ENCODE assay signal across 9 cellular contexts in the genomic region with DNA sequence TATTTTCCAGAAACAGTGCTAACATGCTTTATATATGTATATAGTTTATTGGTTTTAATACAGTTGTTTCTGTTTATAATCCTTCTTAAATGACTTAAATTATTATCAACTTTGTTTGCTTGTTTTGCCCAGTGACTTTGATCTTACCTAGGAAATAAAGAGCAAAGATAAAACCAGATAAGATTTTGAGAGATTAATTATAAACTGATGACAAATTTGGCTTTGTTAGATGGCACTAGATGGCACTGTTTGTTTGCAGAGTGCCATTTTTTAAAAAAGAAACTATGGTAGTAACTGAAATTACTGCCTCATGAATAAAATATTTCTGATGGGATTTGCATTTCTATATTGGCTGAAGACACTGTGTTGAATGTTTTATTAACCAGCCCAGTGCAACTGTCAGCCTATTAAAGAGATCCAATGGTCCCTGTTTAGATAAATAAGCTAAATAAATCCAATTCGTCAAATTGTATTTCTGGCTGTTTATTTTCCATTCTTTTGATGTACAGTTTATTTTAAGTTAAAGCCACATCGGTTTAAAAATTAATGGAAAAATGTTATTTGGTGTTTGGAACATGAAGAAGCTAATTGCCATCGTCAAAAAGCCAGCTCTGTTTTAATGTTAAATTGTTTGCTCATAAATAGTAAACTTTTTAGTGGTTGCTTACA. TPM values are rescaled to one million over a fixed set of nuclear protein-coding genes. Genes with fewer than 3 reads are reported as not detected.
DNase-seq lines count a peak whose midpoint lies in the region; ATAC-seq, FAIRE-seq and TF ChIP-seq lines count a peak whose summit lies in the region.
"Had no signal": no experiment of that assay in that cellular context is flagged by ENCODE, and none has a peak within 500 bp of the region (broad histone marks: within the 10 kb centered on the region; RNA-seq: fewer than 3 reads in every experiment).

No MANE protein-coding gene starts in this region.

- H3K4me3 Mint-ChIP-seq in activated CD4-positive, alpha-beta T cell treated with anti-CD3 and anti-CD28 coated beads, Interleukin-2, amount 10 ng/mL, durations not matched to agents 24 days and 14 days: no peak overlapping the region
- H3K4me3 Mint-ChIP-seq: activated T-cell treated with anti-CD3 and anti-CD28 coated beads, Interleukin-2, amount 50 U/mL, for 4 hours had no signal

- peaks cover 4% of the 10 kb centered on the region for H3K4me1 Mint-ChIP-seq in activated CD4-positive, alpha-beta T cell treated with anti-CD3 and anti-CD28 coated beads, Interleukin-2, amount 10 ng/mL, durations not matched to agents 24 days and 14 days

- H3K27ac ChIP-seq in testis (no peak overlapping the region), uterus (no peak overlapping the region)

- TF ChIP-seq CTCF in fibroblast of mammary gland (conservative IDR thresholded peaks at IDR 0.05; ENCODE audit: control insufficient read depth, insufficient read depth, low read depth, low read length) (peak; percentile 40), testis (IDR thresholded peaks at IDR 0.05) (peak in 2 of 3 experiments; percentile 18 to 36), uterus (IDR thresholded peaks at IDR 0.05) (peak in 1 of 4 experiments; percentile 21)

- no peak for ATAC-seq in GM19023 (IDR thresholded peaks at IDR 0.05; ENCODE audit: unreplicated experiment)
- ATAC-seq: activated T-cell treated with anti-CD3 and anti-CD28 coated beads, Interleukin-2, amount 50 U/mL, for 4 hours had no signal

- no peak overlapping the region for H3K27ac Mint-ChIP-seq in activated CD4-positive, alpha-beta T cell treated with anti-CD3 and anti-CD28 coated beads, Interleukin-2, amount 10 ng/mL, durations not matched to agents 24 days and 14 days

- peaks cover 2% of the 10 kb centered on the region for H3K36me3 Mint-ChIP-seq in activated CD4-positive, alpha-beta T cell treated with anti-CD3 and anti-CD28 coated beads, Interleukin-2, amount 10 ng/mL, durations not matched to agents 24 days and 14 days (ENCODE audit: low read depth)

- TF ChIP-seq POLR2A in testis (IDR thresholded peaks at IDR 0.05) (no peak), uterus (IDR thresholded peaks at IDR 0.05) (no peak)

- FAIRE-seq in RCC 7860 (lab: Jason Lieb, UNC): peak; percentile 69

- no peak overlapping the region for H3K4me3 ChIP-seq in fibroblast of mammary gland (ENCODE audit: control insufficient read depth, low read depth, low read length)
- H3K4me3 ChIP-seq in testis: no peak overlapping the region
- no peak overlapping the region for H3K4me3 ChIP-seq in uterus

- no peaks in the 10 kb centered on the region for H3K27me3 Mint-ChIP-seq in activated CD4-positive, alpha-beta T cell treated with anti-CD3 and anti-CD28 coated beads, Interleukin-2, amount 10 ng/mL, durations not matched to agents 24 days and 14 days

- intact Hi-C loops in testis (cut with DNase I; ENCODE audit: low total_unique reads) (no loop called here), uterus (cut with DNase I; ENCODE audit: low total_unique reads) (no loop called here)
- intact Hi-C loops in activated CD4-positive, alpha-beta T cell treated with anti-CD3 and anti-CD28 coated beads, Interleukin-2, amount 10 ng/mL, durations not matched to agents 24 days and 14 days (cut with micrococcal nuclease): no loop called here

- H3K4me1 ChIP-seq in testis: peaks cover 9% of the 10 kb centered on the region
- no peaks in the 10 kb centered on the region for H3K4me1 ChIP-seq in uterus

- H3K9me3 Mint-ChIP-seq in activated CD4-positive, alpha-beta T cell treated with anti-CD3 and anti-CD28 coated beads, Interleukin-2, amount 10 ng/mL, durations not matched to agents 24 days and 14 days: no peaks in the 10 kb centered on the region
- H3K9me3 Mint-ChIP-seq: activated T-cell treated with anti-CD3 and anti-CD28 coated beads, Interleukin-2, amount 50 U/mL, for 4 hours had no signal

- no peaks in the 10 kb centered on the region for H3K27me3 ChIP-seq in testis
- H3K27me3 ChIP-seq in uterus: no peaks in the 10 kb centered on the region

- DNase-seq in NOMO-1 treated with DMSO at 0.1 percent for 48 hours (lab: John Stamatoyannopoulos, UW; ENCODE audit: unreplicated experiment) (peak; percentile 6), NOMO-1 treated with dmso at 0.1 percent for 144 hours (lab: John Stamatoyannopoulos, UW; ENCODE audit: unreplicated experiment) (no peak), RCC 7860 (ENCODE audit: low spot score) (no peak), fibroblast of mammary gland (ENCODE audit: low read depth) (peak; percentile 33), testis (no peak), uterus (no peak)
- no peak for DNase-seq in activated CD4-positive, alpha-beta T cell treated with anti-CD3 and anti-CD28 coated beads, Interleukin-2, amount 10 ng/mL, durations not matched to agents 24 days and 14 days
- DNase-seq: activated T-cell treated with anti-CD3 and anti-CD28 coated beads, Interleukin-2, amount 50 U/mL, for 4 hours had no signal

- 82 to 89% methylated on average over 3 of the region's 3 CpGs for WGBS in testis, 2 donors

- H3K9me3 ChIP-seq in testis (no peaks in the 10 kb centered on the region), uterus (no peaks in the 10 kb centered on the region)

- H3K36me3 ChIP-seq in testis (ENCODE audit: low read depth, missing control alignments): no peaks in the 10 kb centered on the region
- H3K36me3 ChIP-seq in uterus: no peaks in the 10 kb centered on the region

RNA-seq across cellular contexts. Expression of gene VTI1A, which starts 28.7 kb away (rescaled TPM):
- total RNA-seq in testis: 10 to 100 TPM; 63.4 to 85.9 TPM
- 25.5 TPM for polyA plus RNA-seq in testis (ENCODE audit: insufficient read depth, low read depth, low replicate concordance)
- total RNA-seq in uterus: 10 to 100 TPM; 21.5 to 50.6 (median 37.5) TPM
- total RNA-seq in activated CD4-positive, alpha-beta T cell treated with anti-CD3 and anti-CD28 coated beads, Interleukin-2, amount 10 ng/mL, durations not matched to agents 24 days and 14 days: 35.2 and 38.4 TPM in 2 replicates

RNA-seq across cellular contexts. Expression of gene ZDHHC6, which starts 29.0 kb away (rescaled TPM):
- 10 to 100 TPM; 28.5 to 29.1 TPM for total RNA-seq in testis
- 26.3 TPM for polyA plus RNA-seq in testis (ENCODE audit: insufficient read depth, low read depth, low replicate concordance)
- total RNA-seq in uterus: 10 to 100 TPM; 22.9 to 89.7 (median 39.9) TPM
- total RNA-seq in activated CD4-positive, alpha-beta T cell treated with anti-CD3 and anti-CD28 coated beads, Interleukin-2, amount 10 ng/mL, durations not matched to agents 24 days and 14 days: 45.5 and 47.7 TPM in 2 replicates

Comparison
In these comparisons a context has a peak if more than half of its experiments do, and no peak if none do; other contexts are left out.
1. DNase-seq: peak in NOMO-1 treated with DMSO at 0.1 percent for 48 hours (single experiment) and fibroblast of mammary gland (single experiment); none in NOMO-1 treated with dmso at 0.1 percent for 144 hours (single experiment), RCC 7860 (single experiment), testis (single experiment), uterus (0 of 2) and activated CD4-positive, alpha-beta T cell treated with anti-CD3 and anti-CD28 coated beads, Interleukin-2, amount 10 ng/mL, durations not matched to agents 24 days and 14 days (single experiment).